ENCODE assay signal across 28 cellular contexts in the genomic region with DNA sequence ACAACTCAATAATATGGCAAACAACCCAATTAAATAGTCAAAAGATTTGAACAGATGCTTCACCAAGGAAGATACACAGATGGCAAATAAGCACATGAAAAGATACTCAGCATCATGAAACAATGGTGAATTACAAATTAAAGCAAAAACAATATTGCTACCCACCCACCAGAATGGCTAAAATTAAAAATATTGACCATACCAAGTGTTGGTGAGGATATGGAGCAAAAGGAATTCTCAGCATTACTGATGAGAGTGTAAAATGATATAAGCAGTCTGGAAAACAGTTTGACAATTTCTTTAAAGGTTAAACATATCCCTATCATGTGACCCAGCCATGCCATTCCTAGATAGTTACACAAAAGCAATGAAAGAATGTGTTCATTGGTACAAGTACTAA.
"Had no signal": no experiment of that assay in that cellular context is flagged by ENCODE, and none has a peak within 500 bp of the region (broad histone marks: within the 10 kb centered on the region; RNA-seq: fewer than 3 reads in every experiment).

No MANE protein-coding gene starts in this region.

- H3K4me3 ChIP-seq: colonic mucosa, coronary artery, dorsolateral prefrontal cortex, esophagus muscularis mucosa, esophagus squamous epithelium, gastrocnemius medialis, gastroesophageal sphincter, heart left ventricle, heart right ventricle had no signal

- H3K9me3 ChIP-seq: colonic mucosa, esophagus muscularis mucosa, esophagus squamous epithelium, gastrocnemius medialis, gastroesophageal sphincter had no signal

- H3K36me3 ChIP-seq: colonic mucosa, esophagus muscularis mucosa, esophagus squamous epithelium, gastrocnemius medialis, gastroesophageal sphincter, heart left ventricle, heart right ventricle had no signal

- ATAC-seq: effector memory CD8-positive, alpha-beta T cell; esophagus mucosa; foreskin keratinocyte; gastrocnemius medialis; gastroesophageal sphincter; heart left ventricle; heart right ventricle had no signal

- H3K27me3 ChIP-seq: colonic mucosa, dorsolateral prefrontal cortex, esophagus muscularis mucosa, esophagus squamous epithelium, gastrocnemius medialis, gastroesophageal sphincter, heart left ventricle, heart right ventricle had no signal

- DNase-seq: colonic mucosa; cortex of kidney; dermis blood vessel endothelial cell; dorsolateral prefrontal cortex; effector CD4-positive, alpha-beta T cell; effector CD8-positive, alpha-beta T cell; effector memory CD4-positive, alpha-beta T cell; effector memory CD8-positive, alpha-beta T cell; endodermal cell; erythroblast; esophagus squamous epithelium; foreskin fibroblast; foreskin keratinocyte; foreskin melanocyte; gastrocnemius medialis; glutamatergic neuron; head of caudate nucleus; heart left ventricle; heart right ventricle had no signal

- H3K4me1 ChIP-seq: colonic mucosa, foreskin keratinocyte had no signal

- FAIRE-seq: colon, endometrium, endothelial cell of umbilical vein, frontal cortex had no signal

- H3K27ac ChIP-seq: colonic mucosa, coronary artery, dorsolateral prefrontal cortex, epithelial cell of prostate, esophagus muscularis mucosa, esophagus squamous epithelium, foreskin keratinocyte, gastrocnemius medialis, gastroesophageal sphincter, heart left ventricle, heart right ventricle had no signal
